In genomic region chr13:74907788-74908187, GRCh38 we compare ENCODE assay signal across 22 cellular contexts.
DNase-seq lines count a peak whose midpoint lies in the region; ATAC-seq, FAIRE-seq and TF ChIP-seq lines count a peak whose summit lies in the region.
"Had no signal": no experiment of that assay in that cellular context is flagged by ENCODE, and none has a peak within 500 bp of the region (broad histone marks: within the 10 kb centered on the region; RNA-seq: fewer than 3 reads in every experiment).

No MANE protein-coding gene starts in this region.

- peaks cover 13% of the 10 kb centered on the region for H3K9me3 Mint-ChIP-seq in neural progenitor cell
- H3K9me3 Mint-ChIP-seq in activated naive CD4-positive, alpha-beta T cell treated with anti-CD3 and anti-CD28 coated beads, Interleukin-2, amount 50 U/mL, for 72 hours = no peaks in the 10 kb centered on the region
- H3K9me3 Mint-ChIP-seq: CD4-positive, alpha-beta memory T cell; H9 had no signal

- no TSS peak for BruUV-seq in endothelial cell of umbilical vein (replicated peaks; lab: Mats Ljungman, UMichigan)

- H2AFZ ChIP-seq in endothelial cell of umbilical vein (ENCODE audit: low read depth, low read length) = peak overlapping the region; percentile 24
- H2AFZ ChIP-seq in neural progenitor cell (replicated peaks) = no peak overlapping the region

- H3K4me1 Mint-ChIP-seq in neural progenitor cell = peaks cover 16% of the 10 kb centered on the region
- H3K4me1 Mint-ChIP-seq: CD4-positive, alpha-beta memory T cell; H9 had no signal

- no peaks in the 10 kb centered on the region for H3K36me3 ChIP-seq in endothelial cell of umbilical vein (ENCODE audit: control insufficient read depth in 2 of 2, extremely low read depth in 1 of 2, insufficient read depth in 2 of 2, low read length in 2 of 2)
- no peaks in the 10 kb centered on the region for H3K36me3 ChIP-seq in neural progenitor cell
- H3K36me3 ChIP-seq: BLaER1 treated with 17β-estradiol and CSF1 and Interleukin-3, amounts not matched to agents 10 nM and 100 nM; SJCRH30 had no signal

- H3K9me1 ChIP-seq in endothelial cell of umbilical vein (replicated peaks; ENCODE audit: control insufficient read depth, extremely low read depth, insufficient read depth, low read length) = no peaks in the 10 kb centered on the region

- H3K79me2 ChIP-seq in endothelial cell of umbilical vein (ENCODE audit: control insufficient read depth, insufficient read depth, low read length) (no peaks in the 10 kb centered on the region), neural progenitor cell (ENCODE audit: low read depth) (no peaks in the 10 kb centered on the region)

- H3K4me2 ChIP-seq in endothelial cell of umbilical vein (ENCODE audit: insufficient read depth, low read length) (peak overlapping the region; percentile 49), neural progenitor cell (no peak overlapping the region)
- H3K4me2 ChIP-seq: KMS-11 had no signal

- TF ChIP-seq CTCF in endothelial cell of umbilical vein (IDR thresholded peaks at IDR 0.05; ENCODE audit: extremely low read depth in 1 of 2, insufficient read depth in 1 of 2, low read depth in 1 of 2, low read length in 2 of 2) (no peak), neural progenitor cell (IDR thresholded peaks at IDR 0.05) (no peak)

- H3F3A ChIP-seq in neural progenitor cell (ENCODE audit: low read depth) = no peaks in the 10 kb centered on the region

- TF ChIP-seq POLR2A in endothelial cell of umbilical vein (IDR thresholded peaks at IDR 0.05; ENCODE audit: low read depth, low read length) = no peak

- H3K9ac ChIP-seq in endothelial cell of umbilical vein (replicated peaks; ENCODE audit: extremely low read depth, insufficient read depth, low read length) (no peak overlapping the region), neural progenitor cell (no peak overlapping the region)
- H3K9ac ChIP-seq: BLaER1 treated with 17β-estradiol and CSF1 and Interleukin-3, amounts not matched to agents 10 nM and 100 nM; KMS-11 had no signal

- H3K27me3 ChIP-seq in endothelial cell of umbilical vein (ENCODE audit: control insufficient read depth in 2 of 2, insufficient read depth in 2 of 2, low read length in 2 of 2) = no peaks in the 10 kb centered on the region
- H3K27me3 ChIP-seq in neural progenitor cell = no peaks in the 10 kb centered on the region
- H3K27me3 ChIP-seq: BLaER1 treated with 17β-estradiol and CSF1 and Interleukin-3, amounts not matched to agents 10 nM and 100 nM; SJCRH30 had no signal

- H3K27me3 Mint-ChIP-seq in neural progenitor cell (ENCODE audit: insufficient read depth, low read depth) = peaks cover 3% of the 10 kb centered on the region

- H3K27ac ChIP-seq in endothelial cell of umbilical vein (ENCODE audit: insufficient read depth, low read depth, low read length) (peak overlapping the region; percentile 45), neural progenitor cell (no peak overlapping the region)
- H3K27ac ChIP-seq: BLaER1 treated with 17β-estradiol and CSF1 and Interleukin-3, amounts not matched to agents 10 nM and 100 nM; KMS-11; SJCRH30 had no signal

- peak overlapping the region; percentile 44 for H3K27ac Mint-ChIP-seq in neural progenitor cell
- H3K27ac Mint-ChIP-seq in activated naive CD4-positive, alpha-beta T cell treated with anti-CD3 and anti-CD28 coated beads, Interleukin-2, amount 50 U/mL, for 72 hours = no peak overlapping the region
- H3K27ac Mint-ChIP-seq: CD4-positive, alpha-beta memory T cell; H9 had no signal

- FAIRE-seq in endothelial cell of umbilical vein (lab: Jason Lieb, UNC) = peak; percentile 83
- FAIRE-seq: HTR-8/SVneo, RCC 7860 had no signal

- no peak for ATAC-seq in activated naive CD4-positive, alpha-beta T cell treated with anti-CD3 and anti-CD28 coated beads, Interleukin-2, amount 50 U/mL, for 72 hours
- ATAC-seq in HG03378 (IDR thresholded peaks at IDR 0.05; ENCODE audit: unreplicated experiment) = no peak

- CTCF ChIA-PET in endothelial cell of umbilical vein (lab: Charles Lee) = interaction anchor here (0.6 to 1.6 kb wide), 6 partner anchors 10 to 411 kb away, joined by 3 to 7 read pairs (median 4); no protein-coding TSS in a partner anchor

- peaks cover 2% of the 10 kb centered on the region for H3K36me3 Mint-ChIP-seq in neural progenitor cell
- no peaks in the 10 kb centered on the region for H3K36me3 Mint-ChIP-seq in activated naive CD4-positive, alpha-beta T cell treated with anti-CD3 and anti-CD28 coated beads, Interleukin-2, amount 50 U/mL, for 72 hours
- H3K36me3 Mint-ChIP-seq: CD4-positive, alpha-beta memory T cell had no signal

- no peak overlapping the region for H3K4me3 Mint-ChIP-seq in neural progenitor cell
- H3K4me3 Mint-ChIP-seq: CD4-positive, alpha-beta memory T cell; H9 had no signal

- POLR2A ChIA-PET in endothelial cell of umbilical vein (lab: Charles Lee) = no interaction called here

- DNase-seq in HT1080 (ENCODE audit: low read depth) = peak; percentile 11
- DNase-seq in UCSD-AML1 (lab: John Stamatoyannopoulos, UW; ENCODE audit: unreplicated experiment) = peak; percentile 7
- peak; percentile 68 for DNase-seq in endothelial cell of umbilical vein (ENCODE audit: low read depth, low spot score)
- DNase-seq in neural progenitor cell (ENCODE audit: low spot score) = no peak
- no peak for DNase-seq in activated naive CD4-positive, alpha-beta T cell treated with anti-CD3 and anti-CD28 coated beads, Interleukin-2, amount 50 U/mL, for 72 hours (ENCODE audit: low spot score in 2 of 2)
- DNase-seq in posterior cingulate gyrus = no peak
- DNase-seq: Calu3; CD4-positive, alpha-beta memory T cell; DMS79; H9; NCI-H1092 treated with DMSO at 0.1 percent for 48 hours; NCI-H2029 treated with DMSO at 0.1 percent for 48 hours; NCI-H2171 treated with DMSO at 0.1 percent for 48 hours; NCI-H446 treated with DMSO at 0.1 percent for 48 hours; NCI-H526 treated with DMSO at 0.1 percent for 48 hours; OCI-M1; SJCRH30 had no signal

- peaks cover 23% of the 10 kb centered on the region for H3K4me1 ChIP-seq in endothelial cell of umbilical vein (ENCODE audit: control insufficient read depth, extremely low read depth, insufficient read depth, low read length)
- no peaks in the 10 kb centered on the region for H3K4me1 ChIP-seq in neural progenitor cell
- H3K4me1 ChIP-seq: SJCRH30 had no signal

- H3K9me3 ChIP-seq in endothelial cell of umbilical vein (replicated peaks; ENCODE audit: control insufficient read depth, insufficient read depth, low read length) (no peaks in the 10 kb centered on the region), neural progenitor cell (ENCODE audit: low read depth) (no peaks in the 10 kb centered on the region)
- H3K9me3 ChIP-seq: BLaER1 treated with 17β-estradiol and CSF1 and Interleukin-3, amounts not matched to agents 10 nM and 100 nM; SJCRH30 had no signal

- intact Hi-C loops in endothelial cell of umbilical vein (cut with micrococcal nuclease) (loop anchor here (1.0 to 10.0 kb wide), 3 partner anchors 16 to 773 kb away; partner anchors contain the start of gene KLF12), posterior cingulate gyrus (cut with DNase I) (no loop called here)

- dilution Hi-C loops in endothelial cell of umbilical vein (cut with MboI; ENCODE audit: extremely low pct_ligation_motif_present, low sequenced_read_pairs) = no loop called here

- H3K4me3 ChIP-seq in endothelial cell of umbilical vein (replicated peaks in 1 of 3; ENCODE audit: insufficient read depth in 1 of 3, low read depth in 1 of 3, low read length in 3 of 3) (no peak overlapping the region), neural progenitor cell (no peak overlapping the region)
- H3K4me3 ChIP-seq: BLaER1 treated with 17β-estradiol and CSF1 and Interleukin-3, amounts not matched to agents 10 nM and 100 nM; SJCRH30 had no signal

- no peaks in the 10 kb centered on the region for H4K20me1 ChIP-seq in endothelial cell of umbilical vein (replicated peaks; ENCODE audit: control insufficient read depth, extremely low read depth, insufficient read depth, low read length)
- H4K20me1 ChIP-seq in neural progenitor cell (ENCODE audit: low read depth) = no peaks in the 10 kb centered on the region
- H4K20me1 ChIP-seq: BLaER1 treated with 17β-estradiol and CSF1 and Interleukin-3, amounts not matched to agents 10 nM and 100 nM had no signal

TF ChIP-seq in endothelial cell of umbilical vein, 7 proteins besides CTCF, POLR2A, EP300 and RAD21:
- no peak for TF ChIP-seq EZH2 (IDR thresholded peaks at IDR 0.05; ENCODE audit: borderline replicate concordance, low read depth, low read length, severe bottlenecking)
- TF ChIP-seq POLR2AphosphoS5 (IDR thresholded peaks at IDR 0.05; ENCODE audit: insufficient read depth, low read depth, low read length) = peak; percentile 60
- TF ChIP-seq JUN (IDR thresholded peaks at IDR 0.05; ENCODE audit: borderline replicate concordance, insufficient read depth, insufficient read length, low read depth) = peak; percentile 4
- TF ChIP-seq MAX (IDR thresholded peaks at IDR 0.05; ENCODE audit: insufficient read depth, insufficient read length) = no peak
- TF ChIP-seq GATA2 (IDR thresholded peaks at IDR 0.05; ENCODE audit: insufficient read depth, insufficient read length, low read depth, low read length) = no peak
- no peak for TF ChIP-seq MYC (IDR thresholded peaks at IDR 0.05; ENCODE audit: low read depth, low read length)
- peak; percentile 55 for TF ChIP-seq FOS (IDR thresholded peaks at IDR 0.05; ENCODE audit: borderline replicate concordance, insufficient read depth, low read length)

Comparison
In these comparisons a context has a peak if more than half of its experiments do, and no peak if none do; other contexts are left out.
1. DNase-seq: peak in HT1080 (single experiment), UCSD-AML1 (single experiment) and endothelial cell of umbilical vein (single experiment); none in neural progenitor cell (single experiment), activated naive CD4-positive, alpha-beta T cell treated with anti-CD3 and anti-CD28 coated beads, Interleukin-2, amount 50 U/mL, for 72 hours (0 of 2) and posterior cingulate gyrus (0 of 10).